9 cellular contexts compared by ENCODE assay signal in genomic region chr1:232923739-232924386, GRCh38. TPM values are rescaled to one million over a fixed set of nuclear protein-coding genes. Genes with fewer than 3 reads are reported as not detected.
DNase-seq lines count a peak whose midpoint lies in the region; ATAC-seq and TF ChIP-seq lines count a peak whose summit lies in the region.
"Had no signal": no experiment of that assay in that cellular context is flagged by ENCODE, and none has a peak within 500 bp of the region (broad histone marks: within the 10 kb centered on the region; RNA-seq: fewer than 3 reads in every experiment).

No MANE protein-coding gene starts in this region.

- POLR2A ChIA-PET in activated CD4-positive, alpha-beta T cell treated with anti-CD3 and anti-CD28 coated beads for 36 hours (lab: Charles Lee) = interaction anchor here (0.6 kb wide), 1 partner anchor 8 kb away, joined by 3 read pairs; no protein-coding TSS in a partner anchor

- peak in 2 of 3 donors; percentile 79 to 94 for DNase-seq in CD4-positive, CD25-positive, alpha-beta regulatory T cell
- DNase-seq in GM23338 (ENCODE audit: low spot score) = no peak
- peak; percentile 69 for DNase-seq in activated CD4-positive, alpha-beta T cell treated with anti-CD3 and anti-CD28 coated beads for 36 hours
- DNase-seq in immature natural killer cell = peak; percentile 37 to 55 (median 37)
- DNase-seq in posterior cingulate gyrus = no peak
- no peak for DNase-seq in KG1 (lab: John Stamatoyannopoulos, UW)
- no peak for DNase-seq in stimulated activated naive B cell treated with anti-CD40 and anti-IgM and Interleukin-4, amounts not matched to agents 10 μg/mL and 1 μg/mL and 100 μg/mL, for 72 hours
- no peak for DNase-seq in colonic mucosa
- DNase-seq: NCI-H2029 had no signal

- H3K4me3 Mint-ChIP-seq in CD4-positive, CD25-positive, alpha-beta regulatory T cell = peak overlapping the region; percentile 53 to 81 (median 73)
- H3K4me3 Mint-ChIP-seq in GM23338 (no peak overlapping the region), immature natural killer cell (peak overlapping the region in 4 of 5 donors; percentile 1 to 25 (median 22))
- H3K4me3 Mint-ChIP-seq in activated CD4-positive, alpha-beta T cell treated with anti-CD3 and anti-CD28 coated beads for 36 hours = peak overlapping the region; percentile 3
- H3K4me3 Mint-ChIP-seq in stimulated activated naive B cell treated with anti-CD40 and anti-IgM and Interleukin-4, amounts not matched to agents 10 μg/mL and 1 μg/mL and 100 μg/mL, for 72 hours = no peak overlapping the region

- H3K27me3 Mint-ChIP-seq in CD4-positive, CD25-positive, alpha-beta regulatory T cell = peaks cover 4% of the 10 kb centered on the region
- H3K27me3 Mint-ChIP-seq in GM23338 (ENCODE audit: insufficient read depth, low read depth, poor library complexity) (no peaks in the 10 kb centered on the region), immature natural killer cell (ENCODE audit: low read depth in 3 of 3) (peaks cover 0 to 8% (median 4%) of the 10 kb centered on the region in 3 donors)
- H3K27me3 Mint-ChIP-seq in activated CD4-positive, alpha-beta T cell treated with anti-CD3 and anti-CD28 coated beads for 36 hours = no peaks in the 10 kb centered on the region
- H3K27me3 Mint-ChIP-seq in stimulated activated naive B cell treated with anti-CD40 and anti-IgM and Interleukin-4, amounts not matched to agents 10 μg/mL and 1 μg/mL and 100 μg/mL, for 72 hours = peaks cover 5 to 11% of the 10 kb centered on the region in 2 donors

- intact Hi-C loops in activated CD4-positive, alpha-beta T cell treated with anti-CD3 and anti-CD28 coated beads for 36 hours (cut with DNase I, micrococcal nuclease) = loop anchor here in 1 of 2 experiments (2.0 kb wide), 1 partner anchor 27 kb away; the partner anchor contains the start of gene NTPCR
- intact Hi-C loops in posterior cingulate gyrus (cut with DNase I) = no loop called here
- intact Hi-C loops in colonic mucosa (cut with DNase I) = no loop called here

- no peaks in the 10 kb centered on the region for H3K27me3 ChIP-seq in CD4-positive, CD25-positive, alpha-beta regulatory T cell (ENCODE audit: control insufficient read depth, insufficient read depth, low read length)
- no peaks in the 10 kb centered on the region for H3K27me3 ChIP-seq in GM23338 (ENCODE audit: insufficient read depth)
- H3K27me3 ChIP-seq in colonic mucosa = no peaks in the 10 kb centered on the region

- H3K9ac ChIP-seq in colonic mucosa (ENCODE audit: low read depth in 2 of 2, low read length in 2 of 2) = no peak overlapping the region

- peak overlapping the region; percentile 93 for H3K27ac Mint-ChIP-seq in CD4-positive, CD25-positive, alpha-beta regulatory T cell
- no peak overlapping the region for H3K27ac Mint-ChIP-seq in GM23338
- H3K27ac Mint-ChIP-seq in activated CD4-positive, alpha-beta T cell treated with anti-CD3 and anti-CD28 coated beads for 36 hours = peak overlapping the region; percentile 80
- peak overlapping the region in 4 of 6 donors; percentile 8 to 48 (median 25) for H3K27ac Mint-ChIP-seq in immature natural killer cell
- H3K27ac Mint-ChIP-seq in stimulated activated naive B cell treated with anti-CD40 and anti-IgM and Interleukin-4, amounts not matched to agents 10 μg/mL and 1 μg/mL and 100 μg/mL, for 72 hours = no peak overlapping the region

- H2AFZ ChIP-seq in GM23338 = peak overlapping the region; percentile 23; the same call in 1 of the 2 replicates

- no peaks in the 10 kb centered on the region for H3K79me2 ChIP-seq in GM23338 (replicated peaks; ENCODE audit: insufficient read depth)

- no peak overlapping the region for H3K4me2 ChIP-seq in GM23338

- peaks cover 4% of the 10 kb centered on the region for H3K36me3 Mint-ChIP-seq in CD4-positive, CD25-positive, alpha-beta regulatory T cell
- H3K36me3 Mint-ChIP-seq in GM23338 (ENCODE audit: low read depth) (no peaks in the 10 kb centered on the region), immature natural killer cell (no peaks in the 10 kb centered on the region)
- no peaks in the 10 kb centered on the region for H3K36me3 Mint-ChIP-seq in activated CD4-positive, alpha-beta T cell treated with anti-CD3 and anti-CD28 coated beads for 36 hours (ENCODE audit: low read depth)
- no peaks in the 10 kb centered on the region for H3K36me3 Mint-ChIP-seq in stimulated activated naive B cell treated with anti-CD40 and anti-IgM and Interleukin-4, amounts not matched to agents 10 μg/mL and 1 μg/mL and 100 μg/mL, for 72 hours

- no peaks in the 10 kb centered on the region for H3K9me2 ChIP-seq in GM23338 (ENCODE audit: insufficient read depth)

- peak overlapping the region; percentile 68 for H3K4me3 ChIP-seq in CD4-positive, CD25-positive, alpha-beta regulatory T cell (ENCODE audit: low read depth, low read length)
- H3K4me3 ChIP-seq in GM23338 (no peak overlapping the region), colonic mucosa (no peak overlapping the region)

- H4K20me1 ChIP-seq in GM23338 (replicated peaks; ENCODE audit: insufficient read depth) = no peaks in the 10 kb centered on the region

- H3K36me3 ChIP-seq in CD4-positive, CD25-positive, alpha-beta regulatory T cell (ENCODE audit: control insufficient read depth, insufficient read depth, low read length) = no peaks in the 10 kb centered on the region
- H3K36me3 ChIP-seq in GM23338 (ENCODE audit: insufficient read depth) (no peaks in the 10 kb centered on the region), colonic mucosa (no peaks in the 10 kb centered on the region)

- peak overlapping the region; percentile 75 for H3K27ac ChIP-seq in CD4-positive, CD25-positive, alpha-beta regulatory T cell (ENCODE audit: insufficient read depth, low read length, poor library complexity, severe bottlenecking)
- no peak overlapping the region for H3K27ac ChIP-seq in GM23338 (ENCODE audit: low read depth)
- no peak overlapping the region for H3K27ac ChIP-seq in colonic mucosa

- H3K4me1 ChIP-seq in CD4-positive, CD25-positive, alpha-beta regulatory T cell (ENCODE audit: control insufficient read depth, insufficient read depth, low read length, poor library complexity, severe bottlenecking) = peaks cover 34% of the 10 kb centered on the region
- H3K4me1 ChIP-seq in GM23338 (ENCODE audit: insufficient read depth) = no peaks in the 10 kb centered on the region
- H3K4me1 ChIP-seq in colonic mucosa = no peaks in the 10 kb centered on the region

- CTCF ChIA-PET in activated CD4-positive, alpha-beta T cell treated with anti-CD3 and anti-CD28 coated beads for 36 hours (lab: Charles Lee) = interaction anchor here (1.1 kb wide), 1 partner anchor 290 kb away, joined by 4 read pairs; no protein-coding TSS in a partner anchor

- no peaks in the 10 kb centered on the region for H3K9me3 ChIP-seq in CD4-positive, CD25-positive, alpha-beta regulatory T cell (ENCODE audit: control insufficient read depth in 2 of 2, low read length in 2 of 2)
- H3K9me3 ChIP-seq in colonic mucosa = no peaks in the 10 kb centered on the region

- H3K9me3 Mint-ChIP-seq in CD4-positive, CD25-positive, alpha-beta regulatory T cell = no peaks in the 10 kb centered on the region
- H3K9me3 Mint-ChIP-seq in GM23338 (peaks cover 8% of the 10 kb centered on the region), immature natural killer cell (no peaks in the 10 kb centered on the region)
- no peaks in the 10 kb centered on the region for H3K9me3 Mint-ChIP-seq in activated CD4-positive, alpha-beta T cell treated with anti-CD3 and anti-CD28 coated beads for 36 hours (ENCODE audit: low read depth)
- peaks cover 0 to 2% of the 10 kb centered on the region in 2 donors for H3K9me3 Mint-ChIP-seq in stimulated activated naive B cell treated with anti-CD40 and anti-IgM and Interleukin-4, amounts not matched to agents 10 μg/mL and 1 μg/mL and 100 μg/mL, for 72 hours

- no peaks in the 10 kb centered on the region for H3F3A ChIP-seq in GM23338 (replicated peaks; ENCODE audit: low read depth)

- TF ChIP-seq CTCF in GM23338 (conservative IDR thresholded peaks at IDR 0.05; ENCODE audit: low read depth in 2 of 2) (no peak), colonic mucosa (IDR thresholded peaks at IDR 0.05) (no peak)

- peak; percentile 93 to 95 for ATAC-seq in CD4-positive, CD25-positive, alpha-beta regulatory T cell (ENCODE audit: low read depth in 2 of 2)
- no peak for ATAC-seq in GM23338
- ATAC-seq in activated CD4-positive, alpha-beta T cell treated with anti-CD3 and anti-CD28 coated beads for 36 hours = peak; percentile 92
- ATAC-seq in stimulated activated naive B cell treated with anti-CD40 and anti-IgM and Interleukin-4, amounts not matched to agents 10 μg/mL and 1 μg/mL and 100 μg/mL, for 72 hours (replicated peaks) = no peak

- peaks cover 7 to 33% (median 22%) of the 10 kb centered on the region in 4 donors for H3K4me1 Mint-ChIP-seq in CD4-positive, CD25-positive, alpha-beta regulatory T cell
- no peaks in the 10 kb centered on the region for H3K4me1 Mint-ChIP-seq in GM23338
- H3K4me1 Mint-ChIP-seq in activated CD4-positive, alpha-beta T cell treated with anti-CD3 and anti-CD28 coated beads for 36 hours = peaks cover 61% of the 10 kb centered on the region
- H3K4me1 Mint-ChIP-seq in immature natural killer cell = peaks cover 17 to 24% of the 10 kb centered on the region in 2 donors
- no peaks in the 10 kb centered on the region for H3K4me1 Mint-ChIP-seq in stimulated activated naive B cell treated with anti-CD40 and anti-IgM and Interleukin-4, amounts not matched to agents 10 μg/mL and 1 μg/mL and 100 μg/mL, for 72 hours

TF ChIP-seq in GM23338, 12 proteins besides CTCF, POLR2A, EP300 and RAD21 (continues in another document):
- TF ChIP-seq ZNF331 (CRISPR knock-in tag; IDR thresholded peaks at IDR 0.05; ENCODE audit: low read depth) (no peak), CREB1 (CRISPR knock-in tag; IDR thresholded peaks at IDR 0.05; ENCODE audit: low read depth) (no peak), EZH2 (IDR thresholded peaks at IDR 0.05; ENCODE audit: low read depth, unreplicated experiment) (no peak), EZH2phosphoT487 (IDR thresholded peaks at IDR 0.05; ENCODE audit: unreplicated experiment) (no peak)

RNA-seq across cellular contexts. Expression of gene NTPCR, which starts 26.5 kb away (rescaled TPM):
- 12.4 TPM for total RNA-seq in CD4-positive, CD25-positive, alpha-beta regulatory T cell
- polyA plus RNA-seq in CD4-positive, CD25-positive, alpha-beta regulatory T cell = 10 to 100 TPM; 22.3 to 72.0 (median 47.8) TPM
- total RNA-seq in GM23338 (2014; rRNA removed; shearing (Covaris generic)) = 64.1 and 80.7 TPM in 2 replicates
- 150 TPM in 2 replicates for polyA plus RNA-seq in GM23338 (2016; fragmentation: Nextera tagmentation; extraction: Ambion mirVana)
- 10 to 100 TPM; 37.4 to 51.9 TPM for total RNA-seq in activated CD4-positive, alpha-beta T cell treated with anti-CD3 and anti-CD28 coated beads for 36 hours
- 10 to 100 TPM; 34.3 to 71.2 (median 57.3) TPM for polyA plus RNA-seq in immature natural killer cell
- total RNA-seq in colonic mucosa = 10 to 100 TPM; 57.0 to 64.8 TPM

Comparison
In these comparisons a context has a peak if more than half of its experiments do, and no peak if none do; other contexts are left out.
1. ATAC-seq: peak in CD4-positive, CD25-positive, alpha-beta regulatory T cell (2 of 2) and activated CD4-positive, alpha-beta T cell treated with anti-CD3 and anti-CD28 coated beads for 36 hours (single experiment); none in GM23338 (single experiment) and stimulated activated naive B cell treated with anti-CD40 and anti-IgM and Interleukin-4, amounts not matched to agents 10 μg/mL and 1 μg/mL and 100 μg/mL, for 72 hours (0 of 2).
2. DNase-seq: peak in CD4-positive, CD25-positive, alpha-beta regulatory T cell (2 of 3), activated CD4-positive, alpha-beta T cell treated with anti-CD3 and anti-CD28 coated beads for 36 hours (single experiment) and immature natural killer cell (3 of 3); none in GM23338 (single experiment), posterior cingulate gyrus (0 of 10), KG1 (single experiment), stimulated activated naive B cell treated with anti-CD40 and anti-IgM and Interleukin-4, amounts not matched to agents 10 μg/mL and 1 μg/mL and 100 μg/mL, for 72 hours (single experiment) and colonic mucosa (single experiment).
3. H3K27ac Mint-ChIP-seq: peak in CD4-positive, CD25-positive, alpha-beta regulatory T cell (3 of 3), activated CD4-positive, alpha-beta T cell treated with anti-CD3 and anti-CD28 coated beads for 36 hours (single experiment) and immature natural killer cell (4 of 6); none in GM23338 (single experiment) and stimulated activated naive B cell treated with anti-CD40 and anti-IgM and Interleukin-4, amounts not matched to agents 10 μg/mL and 1 μg/mL and 100 μg/mL, for 72 hours (single experiment).
4. H3K4me3 Mint-ChIP-seq: peak in CD4-positive, CD25-positive, alpha-beta regulatory T cell (4 of 4), activated CD4-positive, alpha-beta T cell treated with anti-CD3 and anti-CD28 coated beads for 36 hours (single experiment) and immature natural killer cell (4 of 5); none in GM23338 (single experiment) and stimulated activated naive B cell treated with anti-CD40 and anti-IgM and Interleukin-4, amounts not matched to agents 10 μg/mL and 1 μg/mL and 100 μg/mL, for 72 hours (0 of 2).